Comparison of ENCODE assay signal across 10 cellular contexts in the genomic region with DNA sequence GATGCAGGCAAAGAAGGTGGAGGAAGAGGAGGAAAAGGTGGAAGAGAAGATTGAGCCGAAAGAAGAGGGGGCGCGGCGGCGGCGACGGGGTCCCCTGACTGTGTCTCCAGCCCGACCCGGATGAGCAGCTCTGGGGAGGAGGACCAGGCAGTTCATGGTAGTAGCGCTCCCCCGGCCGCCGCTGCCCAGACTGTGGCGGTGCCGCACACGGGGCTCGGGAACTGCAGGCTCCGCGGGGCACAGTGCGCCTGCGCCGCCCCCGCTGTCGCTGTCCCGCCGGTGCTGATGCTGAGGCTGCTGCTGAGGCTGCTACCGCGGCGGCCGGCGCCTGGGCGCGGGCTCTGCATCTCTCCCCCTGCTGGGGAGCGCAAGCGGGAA. TPM values are rescaled to one million over a fixed set of nuclear protein-coding genes. Genes with fewer than 3 reads are reported as not detected.
DNase-seq lines count a peak whose midpoint lies in the region; ATAC-seq and TF ChIP-seq lines count a peak whose summit lies in the region.
"Had no signal": no experiment of that assay in that cellular context is flagged by ENCODE, and none has a peak within 500 bp of the region (broad histone marks: within the 10 kb centered on the region; RNA-seq: fewer than 3 reads in every experiment).

A gene with protein sequence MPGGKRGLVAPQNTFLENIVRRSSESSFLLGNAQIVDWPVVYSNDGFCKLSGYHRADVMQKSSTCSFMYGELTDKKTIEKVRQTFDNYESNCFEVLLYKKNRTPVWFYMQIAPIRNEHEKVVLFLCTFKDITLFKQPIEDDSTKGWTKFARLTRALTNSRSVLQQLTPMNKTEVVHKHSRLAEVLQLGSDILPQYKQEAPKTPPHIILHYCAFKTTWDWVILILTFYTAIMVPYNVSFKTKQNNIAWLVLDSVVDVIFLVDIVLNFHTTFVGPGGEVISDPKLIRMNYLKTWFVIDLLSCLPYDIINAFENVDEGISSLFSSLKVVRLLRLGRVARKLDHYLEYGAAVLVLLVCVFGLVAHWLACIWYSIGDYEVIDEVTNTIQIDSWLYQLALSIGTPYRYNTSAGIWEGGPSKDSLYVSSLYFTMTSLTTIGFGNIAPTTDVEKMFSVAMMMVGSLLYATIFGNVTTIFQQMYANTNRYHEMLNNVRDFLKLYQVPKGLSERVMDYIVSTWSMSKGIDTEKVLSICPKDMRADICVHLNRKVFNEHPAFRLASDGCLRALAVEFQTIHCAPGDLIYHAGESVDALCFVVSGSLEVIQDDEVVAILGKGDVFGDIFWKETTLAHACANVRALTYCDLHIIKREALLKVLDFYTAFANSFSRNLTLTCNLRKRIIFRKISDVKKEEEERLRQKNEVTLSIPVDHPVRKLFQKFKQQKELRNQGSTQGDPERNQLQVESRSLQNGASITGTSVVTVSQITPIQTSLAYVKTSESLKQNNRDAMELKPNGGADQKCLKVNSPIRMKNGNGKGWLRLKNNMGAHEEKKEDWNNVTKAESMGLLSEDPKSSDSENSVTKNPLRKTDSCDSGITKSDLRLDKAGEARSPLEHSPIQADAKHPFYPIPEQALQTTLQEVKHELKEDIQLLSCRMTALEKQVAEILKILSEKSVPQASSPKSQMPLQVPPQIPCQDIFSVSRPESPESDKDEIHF (minus strand): TSS at position 225 of the 378 bp plus-strand sequence. CDS start 272 bp downstream, outside the sequence.

- ATAC-seq in GM19351 (IDR thresholded peaks at IDR 0.05; ENCODE audit: unreplicated experiment) (peak; percentile 83), GM18520 (IDR thresholded peaks at IDR 0.05; ENCODE audit: unreplicated experiment) (no peak), HG03135 (IDR thresholded peaks at IDR 0.05; ENCODE audit: unreplicated experiment) (no peak)

- no peaks in the 10 kb centered on the region for H3K9me3 Mint-ChIP-seq in mesothelial cell of epicardium
- H3K9me3 Mint-ChIP-seq: activated B cell treated with CpG ODN at 0.5 μM for 24 hours had no signal

- peak within 1 kb of the TSS; percentile 64 for H3K4me3 ChIP-seq in coronary artery
- H3K4me3 ChIP-seq: right lobe of liver had no signal

- peak within 1 kb of the TSS; percentile 68 for H3K4me3 Mint-ChIP-seq in mesothelial cell of epicardium
- H3K4me3 Mint-ChIP-seq: activated B cell treated with CpG ODN at 0.5 μM for 24 hours had no signal

- TF ChIP-seq CTCF in coronary artery (IDR thresholded peaks at IDR 0.05) (no peak), mesothelial cell of epicardium (IDR thresholded peaks at IDR 0.05; ENCODE audit: unreplicated experiment) (no peak)

- no peak within 1 kb of the TSS for H3K27ac Mint-ChIP-seq in mesothelial cell of epicardium
- H3K27ac Mint-ChIP-seq: activated B cell treated with CpG ODN at 0.5 μM for 24 hours had no signal

- H3K27ac ChIP-seq in coronary artery = no peak within 1 kb of the TSS
- H3K27ac ChIP-seq: right lobe of liver had no signal

- H3K36me3 Mint-ChIP-seq in mesothelial cell of epicardium = no peaks in the 10 kb centered on the region

- H3K4me1 Mint-ChIP-seq in mesothelial cell of epicardium = peaks cover 11% of the 10 kb centered on the region

- peak; percentile 32 for DNase-seq in 8988T
- DNase-seq in NCI-H460 (ENCODE audit: extremely low read depth, low read depth) = peak; percentile 26
- DNase-seq in coronary artery (ENCODE audit: low spot score) = no peak
- peak; percentile 68 to 82 for DNase-seq in mesothelial cell of epicardium (ENCODE audit: low spot score in 2 of 2, unreplicated experiment in 2 of 2)
- DNase-seq in CD1c-positive myeloid dendritic cell (ENCODE audit: extremely low spot score) = no peak
- DNase-seq: activated B cell treated with CpG ODN at 0.5 μM for 24 hours had no signal

- H3K27me3 Mint-ChIP-seq in mesothelial cell of epicardium (ENCODE audit: low read depth) = peaks cover 50% of the 10 kb centered on the region

RNA-seq across cellular contexts. Expression of the gene that starts here (rescaled TPM):
- 3.5 and 4.1 TPM in 2 replicates for total RNA-seq in NCI-H460 (2014; rRNA removed; shearing (Covaris generic))
- 0.76 and 1.5 TPM in 2 replicates for polyA plus RNA-seq in NCI-H460 (2014; cell fraction: nucleus; rRNA removed)
- total RNA-seq in mesothelial cell of epicardium = 2.1 to 2.5 TPM (median 2.3 TPM) in 3 replicates
- total RNA-seq: activated B cell treated with CpG ODN at 0.5 μM for 24 hours, right lobe of liver had no signal

Comparison
In these comparisons a context has a peak if more than half of its experiments do, and no peak if none do; other contexts are left out.
1. DNase-seq: peak in 8988T (single experiment), NCI-H460 (single experiment) and mesothelial cell of epicardium (2 of 2); none in coronary artery (single experiment) and CD1c-positive myeloid dendritic cell (single experiment).